16 cellular contexts compared by ENCODE assay signal in genomic region chr5:62690421-62690820, GRCh38.
DNase-seq lines count a peak whose midpoint lies in the region; ATAC-seq and TF ChIP-seq lines count a peak whose summit lies in the region.
"Had no signal": no experiment of that assay in that cellular context is flagged by ENCODE, and none has a peak within 500 bp of the region (broad histone marks: within the 10 kb centered on the region; RNA-seq: fewer than 3 reads in every experiment).

No MANE protein-coding gene starts in this region.

- H3K36me3 Mint-ChIP-seq in T-helper 2 cell treated with Interferon-gamma antibody and Interleukin-4, amounts not matched to agents 5 μg/mL and 100 μg/mL, for 36 hours (ENCODE audit: low read depth) = no peaks in the 10 kb centered on the region
- H3K36me3 Mint-ChIP-seq in dendritic cell treated with granulocyte-macrophage colony-stimulating factor and Interleukin-4, amounts not matched to agents 40 ng/mL and 50 ng/mL, for 4 days (ENCODE audit: low read depth) = no peaks in the 10 kb centered on the region
- H3K36me3 Mint-ChIP-seq: natural killer cell had no signal

- no peak overlapping the region for H3K4me3 ChIP-seq in upper lobe of right lung
- H3K4me3 ChIP-seq: lung had no signal

- DNase-seq in T-helper 2 cell treated with Interferon-gamma antibody and Interleukin-4, amounts not matched to agents 5 μg/mL and 100 μg/mL, for 36 hours (ENCODE audit: low spot score) = no peak
- DNase-seq in T-helper 2 cell (no peak), upper lobe of right lung (no peak), SHP77 (lab: John Stamatoyannopoulos, UW) (no peak), COLO668 (lab: John Stamatoyannopoulos, UW; ENCODE audit: unreplicated experiment) (no peak)
- DNase-seq: activated T-cell treated with anti-CD3 and anti-CD28 coated beads, Interleukin-2, amount 50 U/mL, for 72 hours; caudate nucleus; EL; natural killer cell; NCI-H2081 treated with DMSO at 0.1 percent for 48 hours; NCI-H774; T1000 had no signal

- H3K9me3 ChIP-seq in upper lobe of right lung = no peaks in the 10 kb centered on the region

- H3K4me1 ChIP-seq in upper lobe of right lung = peaks cover 13% of the 10 kb centered on the region

- peaks cover 2% of the 10 kb centered on the region for H3K9me3 Mint-ChIP-seq in T-helper 2 cell treated with Interferon-gamma antibody and Interleukin-4, amounts not matched to agents 5 μg/mL and 100 μg/mL, for 36 hours
- H3K9me3 Mint-ChIP-seq in dendritic cell treated with granulocyte-macrophage colony-stimulating factor and Interleukin-4, amounts not matched to agents 40 ng/mL and 50 ng/mL, for 4 days = no peaks in the 10 kb centered on the region
- H3K9me3 Mint-ChIP-seq: activated T-cell treated with anti-CD3 and anti-CD28 coated beads, Interleukin-2, amount 50 U/mL, for 72 hours; natural killer cell had no signal

- H3K27me3 ChIP-seq in upper lobe of right lung = no peaks in the 10 kb centered on the region

- peak overlapping the region; percentile 45 for H3K27ac Mint-ChIP-seq in T-helper 2 cell treated with Interferon-gamma antibody and Interleukin-4, amounts not matched to agents 5 μg/mL and 100 μg/mL, for 36 hours
- H3K27ac Mint-ChIP-seq in dendritic cell treated with granulocyte-macrophage colony-stimulating factor and Interleukin-4, amounts not matched to agents 40 ng/mL and 50 ng/mL, for 4 days = peak overlapping the region; percentile 96
- H3K27ac Mint-ChIP-seq: activated T-cell treated with anti-CD3 and anti-CD28 coated beads, Interleukin-2, amount 50 U/mL, for 72 hours had no signal

- H3K36me3 ChIP-seq in upper lobe of right lung = no peaks in the 10 kb centered on the region

- peak; percentile 19 for ATAC-seq in HG03135 (IDR thresholded peaks at IDR 0.05; ENCODE audit: unreplicated experiment)
- peak; percentile 29 for ATAC-seq in upper lobe of right lung
- ATAC-seq in HG03139 (IDR thresholded peaks at IDR 0.05; ENCODE audit: unreplicated experiment) = no peak
- ATAC-seq: activated T-cell treated with anti-CD3 and anti-CD28 coated beads, Interleukin-2, amount 50 U/mL, for 72 hours; natural killer cell had no signal

- no peak for TF ChIP-seq CTCF in upper lobe of right lung (IDR thresholded peaks at IDR 0.05)

- H3K27ac ChIP-seq in upper lobe of right lung = peak overlapping the region; percentile 40

- no peaks in the 10 kb centered on the region for H3K27me3 Mint-ChIP-seq in T-helper 2 cell treated with Interferon-gamma antibody and Interleukin-4, amounts not matched to agents 5 μg/mL and 100 μg/mL, for 36 hours (ENCODE audit: low read depth)
- no peaks in the 10 kb centered on the region for H3K27me3 Mint-ChIP-seq in dendritic cell treated with granulocyte-macrophage colony-stimulating factor and Interleukin-4, amounts not matched to agents 40 ng/mL and 50 ng/mL, for 4 days

- H3K4me3 Mint-ChIP-seq in T-helper 2 cell treated with Interferon-gamma antibody and Interleukin-4, amounts not matched to agents 5 μg/mL and 100 μg/mL, for 36 hours = no peak overlapping the region
- no peak overlapping the region for H3K4me3 Mint-ChIP-seq in dendritic cell treated with granulocyte-macrophage colony-stimulating factor and Interleukin-4, amounts not matched to agents 40 ng/mL and 50 ng/mL, for 4 days
- H3K4me3 Mint-ChIP-seq: natural killer cell had no signal

- H3K4me1 Mint-ChIP-seq in T-helper 2 cell treated with Interferon-gamma antibody and Interleukin-4, amounts not matched to agents 5 μg/mL and 100 μg/mL, for 36 hours (ENCODE audit: low read depth) = peaks cover 9% of the 10 kb centered on the region
- H3K4me1 Mint-ChIP-seq in dendritic cell treated with granulocyte-macrophage colony-stimulating factor and Interleukin-4, amounts not matched to agents 40 ng/mL and 50 ng/mL, for 4 days (ENCODE audit: low read depth) = peaks cover 34% of the 10 kb centered on the region

- intact Hi-C loops in dendritic cell treated with granulocyte-macrophage colony-stimulating factor and Interleukin-4, amounts not matched to agents 40 ng/mL and 50 ng/mL, for 4 days (cut with micrococcal nuclease) = loop anchor here (5.0 kb wide), 1 partner anchor 37 kb away; no protein-coding TSS in a partner anchor
- intact Hi-C loops in upper lobe of right lung (cut with DNase I) = no loop called here
